9 cellular contexts compared by ENCODE assay signal in the genomic region with DNA sequence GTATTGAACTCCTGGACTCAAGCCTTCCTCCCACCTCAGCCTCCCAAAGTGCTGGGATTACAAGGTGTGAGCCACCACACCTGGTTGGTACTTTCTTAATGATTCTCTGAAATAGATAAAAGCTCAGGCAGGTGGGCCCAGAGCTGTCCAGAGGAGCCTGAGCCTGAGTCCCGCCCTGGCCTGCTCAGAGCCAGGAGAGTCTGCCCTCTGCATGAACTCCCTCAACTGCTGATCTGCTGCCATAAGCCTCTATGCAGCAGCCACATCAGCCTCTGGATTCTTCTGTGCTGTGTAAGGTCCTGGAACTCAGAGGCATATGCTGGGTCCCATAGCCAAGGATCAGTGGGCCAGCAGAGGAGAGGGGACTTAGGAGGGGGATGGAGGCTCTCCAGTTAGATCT. TPM values are rescaled to one million over a fixed set of nuclear protein-coding genes. Genes with fewer than 3 reads are reported as not detected.
A peak's percentile ranks its signal among the peaks of the same experiment; 100 is the strongest.
DNase-seq lines count a peak whose midpoint lies in the region; ATAC-seq and TF ChIP-seq lines count a peak whose summit lies in the region.
"Had no signal": no experiment of that assay in that cellular context is flagged by ENCODE, and none has a peak within 500 bp of the region (broad histone marks: within the 10 kb centered on the region; RNA-seq: fewer than 3 reads in every experiment).

No MANE protein-coding gene starts in this region.

- H2AFZ ChIP-seq in PC-9: no peak overlapping the region
- H2AFZ ChIP-seq in smooth muscle cell (ENCODE audit: low read depth): no peak overlapping the region

- H3K9me3 ChIP-seq in PC-9 (ENCODE audit: insufficient read depth, low read depth) (no peaks in the 10 kb centered on the region), smooth muscle cell (replicated peaks; ENCODE audit: low read depth) (no peaks in the 10 kb centered on the region)
- no peaks in the 10 kb centered on the region for H3K9me3 ChIP-seq in effector memory CD4-positive, alpha-beta T cell (ENCODE audit: control insufficient read depth, low read length)

- H3K36me3 ChIP-seq in PC-9 (ENCODE audit: low read depth) (no peaks in the 10 kb centered on the region), smooth muscle cell (ENCODE audit: low read depth) (no peaks in the 10 kb centered on the region)
- no peaks in the 10 kb centered on the region for H3K36me3 ChIP-seq in effector memory CD4-positive, alpha-beta T cell (ENCODE audit: control insufficient read depth, insufficient read depth, low read length)

- peaks cover 60 to 61% of the 10 kb centered on the region in 2 donors for H3K4me1 Mint-ChIP-seq in natural killer cell treated with Interleukin-12 subunit alpha and Interleukin-12 subunit beta and Interleukin-15 and Interleukin-18, amount 100 ng/mL, for 72 hours (ENCODE audit: low read depth in 2 of 2)

- WGBS in smooth muscle cell (ENCODE audit: low lambda C conversion rate): 93% methylated on average over 1 of the region's 1 CpG

- H3K27me3 ChIP-seq in PC-9 (ENCODE audit: insufficient read depth, low read depth) (no peaks in the 10 kb centered on the region), smooth muscle cell (ENCODE audit: low read depth) (no peaks in the 10 kb centered on the region)
- H3K27me3 ChIP-seq in effector memory CD4-positive, alpha-beta T cell (replicated peaks; ENCODE audit: control insufficient read depth, insufficient read depth, low read length, poor library complexity, severe bottlenecking): no peaks in the 10 kb centered on the region

- CTCF ChIA-PET in PC-9 (lab: Charles Lee): no interaction called here

- H3K27ac ChIP-seq in PC-9: no peak overlapping the region
- H3K27ac ChIP-seq in effector memory CD4-positive, alpha-beta T cell (ENCODE audit: insufficient read depth, low read length, poor library complexity, severe bottlenecking): peak overlapping the region; percentile 28
- no peak overlapping the region for H3K27ac ChIP-seq in smooth muscle cell (ENCODE audit: low read depth)

- no TSS peak for BruUV-seq in PC-9 (replicated peaks; lab: Mats Ljungman, UMichigan)

- H3K4me1 ChIP-seq in PC-9 (replicated peaks; ENCODE audit: insufficient read depth): peaks cover 37% of the 10 kb centered on the region
- peaks cover 66% of the 10 kb centered on the region for H3K4me1 ChIP-seq in effector memory CD4-positive, alpha-beta T cell (ENCODE audit: control insufficient read depth, insufficient read depth, low read length, poor library complexity, severe bottlenecking)
- peaks cover 36% of the 10 kb centered on the region for H3K4me1 ChIP-seq in smooth muscle cell (ENCODE audit: low read depth)

- H3K9me3 Mint-ChIP-seq in natural killer cell treated with Interleukin-12 subunit alpha and Interleukin-12 subunit beta and Interleukin-15 and Interleukin-18, amount 100 ng/mL, for 72 hours: no peaks in the 10 kb centered on the region

- TF ChIP-seq CTCF in PC-9 (conservative IDR thresholded peaks at IDR 0.05) (no peak), smooth muscle cell (IDR thresholded peaks at IDR 0.05; ENCODE audit: borderline replicate concordance, insufficient read depth, poor library complexity, severe bottlenecking) (no peak)

- H3K27me3 Mint-ChIP-seq in natural killer cell treated with Interleukin-12 subunit alpha and Interleukin-12 subunit beta and Interleukin-15 and Interleukin-18, amount 100 ng/mL, for 72 hours: no peaks in the 10 kb centered on the region

- intact Hi-C loops in PC-9 (cut with micrococcal nuclease; ENCODE audit: unreplicated experiment): no loop called here

- H3K4me2 ChIP-seq in PC-9 (peak overlapping the region; percentile 14; the same call in 1 of the 2 replicates), smooth muscle cell (no peak overlapping the region)

- DNase-seq in AG08396 (ENCODE audit: low spot score) (peak; percentile 76), PC-9 (peak; percentile 22 to 46), NOMO-1 (lab: John Stamatoyannopoulos, UW; ENCODE audit: unreplicated experiment in 2 of 2) (no peak), smooth muscle cell (lab: John Stamatoyannopoulos, UW; ENCODE audit: unreplicated experiment) (no peak)
- DNase-seq in effector memory CD4-positive, alpha-beta T cell: no peak
- no peak for DNase-seq in natural killer cell treated with Interleukin-12 subunit alpha and Interleukin-12 subunit beta and Interleukin-15 and Interleukin-18, amount 100 ng/mL, for 72 hours (ENCODE audit: low spot score)
- DNase-seq: NCI-H446 had no signal

- no peak overlapping the region for H3K9ac ChIP-seq in smooth muscle cell (ENCODE audit: low read depth)

- H4K20me1 ChIP-seq in PC-9 (ENCODE audit: insufficient read depth): no peaks in the 10 kb centered on the region
- H4K20me1 ChIP-seq in smooth muscle cell (ENCODE audit: low read depth): no peaks in the 10 kb centered on the region

- peak overlapping the region; percentile 71 to 79 for H3K27ac Mint-ChIP-seq in natural killer cell treated with Interleukin-12 subunit alpha and Interleukin-12 subunit beta and Interleukin-15 and Interleukin-18, amount 100 ng/mL, for 72 hours

- peak overlapping the region; percentile 56 for H3K4me3 Mint-ChIP-seq in natural killer cell treated with Interleukin-12 subunit alpha and Interleukin-12 subunit beta and Interleukin-15 and Interleukin-18, amount 100 ng/mL, for 72 hours

- H3K79me2 ChIP-seq in PC-9 (ENCODE audit: low read depth) (no peaks in the 10 kb centered on the region), smooth muscle cell (ENCODE audit: low read depth) (no peaks in the 10 kb centered on the region)

- H3K4me3 ChIP-seq in PC-9: no peak overlapping the region
- H3K4me3 ChIP-seq in effector memory CD4-positive, alpha-beta T cell (ENCODE audit: insufficient read depth, low read depth, low read length, poor library complexity, severe bottlenecking): no peak overlapping the region
- no peak overlapping the region for H3K4me3 ChIP-seq in smooth muscle cell

- H3K9me2 ChIP-seq in PC-9 (ENCODE audit: insufficient read depth): no peaks in the 10 kb centered on the region

- no peak for ATAC-seq in natural killer cell treated with Interleukin-12 subunit alpha and Interleukin-12 subunit beta and Interleukin-15 and Interleukin-18, amount 100 ng/mL, for 72 hours
- no peak for ATAC-seq in GM18907 (IDR thresholded peaks at IDR 0.05; ENCODE audit: unreplicated experiment)
- ATAC-seq in HG02840 (IDR thresholded peaks at IDR 0.05; ENCODE audit: low FRiP score, unreplicated experiment): no peak

- H3K36me3 Mint-ChIP-seq in natural killer cell treated with Interleukin-12 subunit alpha and Interleukin-12 subunit beta and Interleukin-15 and Interleukin-18, amount 100 ng/mL, for 72 hours: no peaks in the 10 kb centered on the region

- H3F3A ChIP-seq in PC-9 (ENCODE audit: insufficient read depth, low read depth) (peaks cover 9% of the 10 kb centered on the region), smooth muscle cell (ENCODE audit: low read depth) (peaks cover 31% of the 10 kb centered on the region)

- POLR2A ChIA-PET in PC-9 (lab: Charles Lee; ENCODE audit: unreplicated experiment): no interaction called here

RNA-seq across cellular contexts. Expression of a gene that starts 23.1 kb away (rescaled TPM):
- total RNA-seq in PC-9 (2021) (178 and 212 TPM in 2 replicates), smooth muscle cell (161 and 198 TPM in 2 replicates)
- 100 to 1,000 TPM; 189 to 207 TPM for total RNA-seq in natural killer cell treated with Interleukin-12 subunit alpha and Interleukin-12 subunit beta and Interleukin-15 and Interleukin-18, amount 100 ng/mL, for 72 hours
- polyA plus RNA-seq in smooth muscle cell: 248 and 299 TPM in 2 replicates

RNA-seq across cellular contexts. Expression of a gene that starts 34.6 kb away (rescaled TPM):
- total RNA-seq in PC-9 (2021) (108 and 129 TPM in 2 replicates), smooth muscle cell (28.1 and 37.0 TPM in 2 replicates)
- 10 to 100 TPM; 30.9 to 35.7 TPM for total RNA-seq in natural killer cell treated with Interleukin-12 subunit alpha and Interleukin-12 subunit beta and Interleukin-15 and Interleukin-18, amount 100 ng/mL, for 72 hours
- 24.0 and 24.7 TPM in 2 replicates for polyA plus RNA-seq in smooth muscle cell

RNA-seq across cellular contexts. Expression of a gene that starts 34.9 kb away (rescaled TPM):
- total RNA-seq in PC-9 (2021): 142 and 171 TPM in 2 replicates
- 10 to 100 TPM; 39.6 to 79.3 TPM for total RNA-seq in natural killer cell treated with Interleukin-12 subunit alpha and Interleukin-12 subunit beta and Interleukin-15 and Interleukin-18, amount 100 ng/mL, for 72 hours
- total RNA-seq in smooth muscle cell: 50.8 and 81.8 TPM in 2 replicates
- 76.4 and 80.8 TPM in 2 replicates for polyA plus RNA-seq in smooth muscle cell

Comparison
In these comparisons a context has a peak if more than half of its experiments do, and no peak if none do; other contexts are left out.
1. DNase-seq: peak in AG08396 (single experiment) and PC-9 (2 of 2); none in effector memory CD4-positive, alpha-beta T cell (0 of 3), natural killer cell treated with Interleukin-12 subunit alpha and Interleukin-12 subunit beta and Interleukin-15 and Interleukin-18, amount 100 ng/mL, for 72 hours (single experiment), NOMO-1 (0 of 2) and smooth muscle cell (single experiment).